ENCODE assay signal across 11 cellular contexts in genomic region chr17:40726919-40727318, GRCh38. TPM values are rescaled to one million over a fixed set of nuclear protein-coding genes. Genes with fewer than 3 reads are reported as not detected.
A peak's percentile ranks its signal among the peaks of the same experiment; 100 is the strongest.
DNase-seq lines count a peak whose midpoint lies in the region; ATAC-seq and TF ChIP-seq lines count a peak whose summit lies in the region.
"Had no signal": no experiment of that assay in that cellular context is flagged by ENCODE, and none has a peak within 500 bp of the region (broad histone marks: within the 10 kb centered on the region; RNA-seq: fewer than 3 reads in every experiment).

No MANE protein-coding gene starts in this region.

- no peak overlapping the region for H3K27ac Mint-ChIP-seq in Caco-2 (ENCODE audit: unreplicated experiment)
- H3K27ac Mint-ChIP-seq: activated CD4-positive, alpha-beta T cell treated with anti-CD3 and anti-CD28 coated beads, Interleukin-2, amount 10 ng/mL, durations not matched to agents 24 days and 14 days; brain had no signal

- intact Hi-C loops in Caco-2 (cut with micrococcal nuclease; ENCODE audit: unreplicated experiment), result loop anchor here (1.0 kb wide), 3 partner anchors 79 to 112 kb away; no protein-coding TSS in a partner anchor

- POLR2A ChIA-PET in Caco-2 (lab: Charles Lee), result no interaction called here

- ATAC-seq in GM18505 (IDR thresholded peaks at IDR 0.05; ENCODE audit: unreplicated experiment), result no peak

- no peak for TF ChIP-seq POLR2A in GM18505 (IDR thresholded peaks at IDR 0.05; ENCODE audit: borderline replicate concordance, extremely low read depth, insufficient read depth, insufficient read length)

- in situ Hi-C loops in T47D (cut with HindIII; ENCODE audit: low pct_unique_long_range_greater_than_20kb, low sequenced_read_pairs), result no loop called here

- H3K27me3 Mint-ChIP-seq in Caco-2 (ENCODE audit: insufficient read depth, unreplicated experiment), result peaks cover 10% of the 10 kb centered on the region

- no peaks in the 10 kb centered on the region for H3K9me3 ChIP-seq in Caco-2

- CTCF ChIA-PET in Caco-2 (lab: Charles Lee), result interaction anchor here (1.0 to 1.1 kb wide), 3 partner anchors 79 to 111 kb away, joined by 4 to 15 read pairs (median 10); partner anchors contain the start of gene SMARCE1

- no peak overlapping the region for H3K4me3 Mint-ChIP-seq in Caco-2 (ENCODE audit: unreplicated experiment)
- H3K4me3 Mint-ChIP-seq: activated CD4-positive, alpha-beta T cell treated with anti-CD3 and anti-CD28 coated beads, Interleukin-2, amount 10 ng/mL, durations not matched to agents 24 days and 14 days; brain had no signal

- no peaks in the 10 kb centered on the region; the same call in 1 of the 2 replicates for H3K27me3 ChIP-seq in Caco-2 (replicated peaks; ENCODE audit: control insufficient read depth, insufficient read depth, low read length)

- no TSS peak for BruUV-seq in Caco-2 (replicated peaks; lab: Mats Ljungman, UMichigan)

- no peaks in the 10 kb centered on the region for H3K36me3 ChIP-seq in Caco-2 (ENCODE audit: control insufficient read depth, insufficient read depth, low read length)

- no peak overlapping the region for H3K4me3 ChIP-seq in Caco-2 (ENCODE audit: low read depth, low read length)
- no peak overlapping the region for H3K4me3 ChIP-seq in LNCaP clone FGC (ENCODE audit: low read depth, low read length)

- TF ChIP-seq CTCF in Caco-2 (IDR thresholded peaks at IDR 0.05; ENCODE audit: insufficient read depth in 1 of 2, low read depth in 1 of 2, low read length in 1 of 2, severe bottlenecking in 1 of 2, unreplicated experiment in 1 of 2) (peak; percentile 41 to 76), LNCaP clone FGC (IDR thresholded peaks at IDR 0.05; ENCODE audit: control insufficient read depth, extremely low read depth, insufficient read depth) (0 out of 2 replicates have a peak, but pooled peaks have one; percentile 38)

- H3K4me1 Mint-ChIP-seq in Caco-2 (ENCODE audit: low read depth, unreplicated experiment), result no peaks in the 10 kb centered on the region
- H3K4me1 Mint-ChIP-seq: brain had no signal

- H3K9me3 Mint-ChIP-seq in Caco-2 (ENCODE audit: unreplicated experiment), result no peaks in the 10 kb centered on the region
- H3K9me3 Mint-ChIP-seq: brain had no signal

- no peaks in the 10 kb centered on the region for H3K36me3 Mint-ChIP-seq in Caco-2 (ENCODE audit: insufficient read depth, unreplicated experiment)
- H3K36me3 Mint-ChIP-seq: brain had no signal

- DNase-seq in Caco-2 (peak in 1 of 2 experiments; percentile 29), LNCaP clone FGC (ENCODE audit: low read depth) (no peak), T47D (ENCODE audit: low read depth in 1 of 2, low spot score in 1 of 2) (peak; percentile 18 to 72), lung microvascular endothelial cell (ENCODE audit: low read depth in 2 of 2) (peak; percentile 13 to 28), HK-2 (ENCODE audit: unreplicated experiment) (no peak), NCI-H2029 (lab: John Stamatoyannopoulos, UW) (no peak)
- no peak for DNase-seq in activated CD8-positive, alpha-beta memory T cell treated with anti-CD3 and anti-CD28 coated beads, Interleukin-2, amount 50 U/mL, for 48 hours
- DNase-seq: activated CD4-positive, alpha-beta T cell treated with anti-CD3 and anti-CD28 coated beads, Interleukin-2, amount 10 ng/mL, durations not matched to agents 24 days and 14 days had no signal

- H3K4me1 ChIP-seq in Caco-2, result no peaks in the 10 kb centered on the region

RNA-seq across cellular contexts. Expression of gene KRT24, which starts 23.4 kb away (rescaled TPM):
- total RNA-seq in Caco-2 (2022) (0.16 TPM in 1 of 2 replicates, not detected in the other), lung microvascular endothelial cell (not detected in 2 replicates)
- total RNA-seq: activated CD4-positive, alpha-beta T cell treated with anti-CD3 and anti-CD28 coated beads, Interleukin-2, amount 10 ng/mL, durations not matched to agents 24 days and 14 days had no signal

RNA-seq across cellular contexts. Expression of gene KRT25, which starts 28.2 kb away (rescaled TPM):
- total RNA-seq in Caco-2 (2022) (not detected in 2 replicates), lung microvascular endothelial cell (not detected in 2 replicates)
- total RNA-seq: activated CD4-positive, alpha-beta T cell treated with anti-CD3 and anti-CD28 coated beads, Interleukin-2, amount 10 ng/mL, durations not matched to agents 24 days and 14 days; urinary bladder had no signal

RNA-seq across cellular contexts. Expression of gene KRT26, which starts 45.1 kb away (rescaled TPM):
- total RNA-seq in Caco-2 (2022) (not detected in 2 replicates), lung microvascular endothelial cell (not detected in 2 replicates)
- total RNA-seq: activated CD4-positive, alpha-beta T cell treated with anti-CD3 and anti-CD28 coated beads, Interleukin-2, amount 10 ng/mL, durations not matched to agents 24 days and 14 days; urinary bladder had no signal

RNA-seq across cellular contexts. Expression of gene KRT27, which starts 55.4 kb away (rescaled TPM):
- total RNA-seq in Caco-2 (2022), result not detected in 2 replicates
- not detected in 2 replicates for total RNA-seq in lung microvascular endothelial cell
- total RNA-seq: activated CD4-positive, alpha-beta T cell treated with anti-CD3 and anti-CD28 coated beads, Interleukin-2, amount 10 ng/mL, durations not matched to agents 24 days and 14 days; urinary bladder had no signal

Comparison
In these comparisons a context has a peak if more than half of its experiments do, and no peak if none do; other contexts are left out.
1. DNase-seq: peak in T47D (2 of 2) and lung microvascular endothelial cell (2 of 2); none in LNCaP clone FGC (single experiment), activated CD8-positive, alpha-beta memory T cell treated with anti-CD3 and anti-CD28 coated beads, Interleukin-2, amount 50 U/mL, for 48 hours (single experiment), HK-2 (single experiment) and NCI-H2029 (single experiment).